In the genomic region with DNA sequence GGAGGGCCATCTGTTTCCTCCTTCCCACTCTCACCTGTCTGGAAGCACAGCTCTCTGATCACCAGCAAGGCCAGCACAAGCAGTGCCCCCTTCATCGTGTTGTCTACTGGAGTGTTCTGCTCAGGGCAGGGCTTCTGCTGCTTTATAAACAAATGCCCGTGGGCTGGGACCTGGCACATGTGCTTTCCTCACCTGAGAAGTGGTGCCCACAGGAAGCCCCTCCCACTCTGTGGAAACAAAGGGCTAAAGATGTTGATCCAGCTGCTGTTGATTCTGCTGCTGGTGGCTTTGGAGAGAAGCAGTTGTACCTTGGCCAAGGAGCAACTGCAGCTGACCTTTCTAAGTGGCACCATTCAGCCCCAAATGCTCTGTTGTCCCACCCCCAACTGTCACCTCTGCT, we compare ENCODE assay signal across 32 cellular contexts. TPM values are rescaled to one million over a fixed set of nuclear protein-coding genes. Genes with fewer than 3 reads are reported as not detected.
"Had no signal": no experiment of that assay in that cellular context is flagged by ENCODE, and none has a peak within 500 bp of the region (broad histone marks: within the 10 kb centered on the region; RNA-seq: fewer than 3 reads in every experiment).

No MANE protein-coding gene starts in this region.

- H3K27me3 Mint-ChIP-seq: activated CD4-positive, alpha-beta T cell treated with anti-CD3 and anti-CD28 coated beads, Interleukin-2, amount 10 ng/mL, durations not matched to agents 24 days and 14 days had no signal

- DNase-seq: activated CD4-positive, alpha-beta T cell treated with anti-CD3 and anti-CD28 coated beads, Interleukin-2, amount 10 ng/mL, durations not matched to agents 24 days and 14 days; activated CD4-positive, alpha-beta T cell treated with anti-CD3 and anti-CD28 coated beads, Interleukin-2, amount 50 U/mL, for 48 hours; activated CD4-positive, CD25-positive, alpha-beta regulatory T cell treated with anti-CD3 and anti-CD28 coated beads, Interleukin-2, amount 50 U/mL, for 72 hours; activated CD8-positive, alpha-beta memory T cell treated with anti-CD3 and anti-CD28 coated beads for 24 hours; activated effector memory CD4-positive, alpha-beta T cell treated with anti-CD3 and anti-CD28 coated beads, Interleukin-2, amount 50 U/mL, for 16 hours; activated naive CD4-positive, alpha-beta T cell treated with Interleukin-2 at 50 U/mL for 16 hours; activated naive CD8-positive, alpha-beta T cell treated with anti-CD3 and anti-CD28 coated beads, Interleukin-2, amount 50 U/mL, for 24 hours; activated T-cell treated with anti-CD3 and anti-CD28 coated beads, Interleukin-2, amount 50 U/mL, for 4 hours; amniotic stem cell; cortex of kidney; MG63; MV-4-11; NCI-H1105; NCI-H1436; NCI-H187 treated with DMSO at 0.1 percent for 48 hours; NCI-H345; NCI-H510A; NCI-H526 treated with DMSO at 0.1 percent for 48 hours; NK-92 treated with Interleukin-12 subunit alpha and Interleukin-12 subunit beta, amount 100 ng/mL, for 24 hours; OCI-M1; RPMI8226; SW 1271 had no signal

- H3K4me3 Mint-ChIP-seq: activated CD4-positive, alpha-beta T cell treated with anti-CD3 and anti-CD28 coated beads, Interleukin-2, amount 10 ng/mL, durations not matched to agents 24 days and 14 days; activated naive CD8-positive, alpha-beta T cell treated with anti-CD3 and anti-CD28 coated beads, Interleukin-2, amount 50 U/mL, for 24 hours; activated T-cell treated with anti-CD3 and anti-CD28 coated beads, Interleukin-2, amount 50 U/mL, for 4 hours; brain; central memory CD8-positive, alpha-beta T cell; T-helper 2 cell treated with Interferon-gamma antibody and Interleukin-4, amounts not matched to agents 5 μg/mL and 100 μg/mL, for 36 hours; WTC11 had no signal

- H3K27ac Mint-ChIP-seq: activated CD4-positive, alpha-beta T cell treated with anti-CD3 and anti-CD28 coated beads, Interleukin-2, amount 10 ng/mL, durations not matched to agents 24 days and 14 days; activated naive CD8-positive, alpha-beta T cell treated with anti-CD3 and anti-CD28 coated beads, Interleukin-2, amount 50 U/mL, for 24 hours; brain; T-helper 2 cell treated with Interferon-gamma antibody and Interleukin-4, amounts not matched to agents 5 μg/mL and 100 μg/mL, for 36 hours; WTC11 had no signal

- ATAC-seq: activated naive CD4-positive, alpha-beta T cell treated with anti-CD3 and anti-CD28 coated beads, Interleukin-2, amount 50 U/mL, for 72 hours; activated naive CD8-positive, alpha-beta T cell treated with anti-CD3 and anti-CD28 coated beads, Interleukin-2, amount 50 U/mL, for 24 hours; activated T-cell treated with anti-CD3 and anti-CD28 coated beads, Interleukin-2, amount 50 U/mL, for 4 hours; Panc1; Right ventricle myocardium inferior; SK-N-SH treated with all-trans-retinoic acid at 6 μM for 48 hours; WTC11 had no signal

- H3K36me3 Mint-ChIP-seq: brain had no signal

- H3K9me3 Mint-ChIP-seq: activated T-cell treated with anti-CD3 and anti-CD28 coated beads, Interleukin-2, amount 50 U/mL, for 4 hours; central memory CD8-positive, alpha-beta T cell had no signal

- H3K4me1 Mint-ChIP-seq: activated CD4-positive, alpha-beta T cell treated with anti-CD3 and anti-CD28 coated beads, Interleukin-2, amount 10 ng/mL, durations not matched to agents 24 days and 14 days; activated naive CD8-positive, alpha-beta T cell treated with anti-CD3 and anti-CD28 coated beads, Interleukin-2, amount 50 U/mL, for 24 hours had no signal

RNA-seq across cellular contexts. Expression of a gene that starts 30.7 kb away (rescaled TPM):
- total RNA-seq: ascending aorta, SJSA1 had no signal
